ENCODE assay signal across 9 cellular contexts in genomic region chr14:24432259-24433131, GRCh38. TPM values are rescaled to one million over a fixed set of nuclear protein-coding genes. Genes with fewer than 3 reads are reported as not detected.
DNase-seq lines count a peak whose midpoint lies in the region; ATAC-seq, FAIRE-seq and TF ChIP-seq lines count a peak whose summit lies in the region.
"Had no signal": no experiment of that assay in that cellular context is flagged by ENCODE, and none has a peak within 500 bp of the region (broad histone marks: within the 10 kb centered on the region; RNA-seq: fewer than 3 reads in every experiment).

No MANE protein-coding gene starts in this region.

- FAIRE-seq in kidney (lab: Jason Lieb, UNC): no peak
- FAIRE-seq: endometrium had no signal

- H4K20me1 ChIP-seq in PC-3 (ENCODE audit: low read length): no peaks in the 10 kb centered on the region

- no peaks in the 10 kb centered on the region for H3F3A ChIP-seq in PC-3 (ENCODE audit: low read length, unreplicated experiment)

- peaks cover 61% of the 10 kb centered on the region for H3K36me3 Mint-ChIP-seq in Calu3 (ENCODE audit: insufficient read depth, unreplicated experiment)
- peaks cover 50% of the 10 kb centered on the region for H3K36me3 Mint-ChIP-seq in T-helper 2 cell treated with Interferon-gamma antibody and Interleukin-4, amounts not matched to agents 5 μg/mL and 100 μg/mL, for 36 hours (ENCODE audit: low read depth)

- no peak overlapping the region for H2AFZ ChIP-seq in PC-3 (ENCODE audit: low read length)

- intact Hi-C loops in Calu3 (cut with micrococcal nuclease; ENCODE audit: unreplicated experiment): no loop called here
- intact Hi-C loops in PC-3 (cut with micrococcal nuclease): no loop called here
- intact Hi-C loops in sigmoid colon (cut with DNase I): loop anchor here (1.0 to 10.0 kb wide), 3 partner anchors 99 to 1588 kb away; partner anchors contain the start of genes EMC9, PSME2 and RNF31
- intact Hi-C loops in kidney (cut with DNase I): no loop called here

- CTCF ChIA-PET in Calu3 (lab: Charles Lee): interaction anchor here (0.8 to 3.0 kb wide), 19 partner anchors 10 to 190 kb away, joined by 3 to 53 read pairs (median 6); partner anchors contain the start of genes CIDEB, RIPK3, SDR39U1 and TINF2
- CTCF ChIA-PET in PC-3 (lab: Charles Lee): interaction anchor here (0.6 to 3.5 kb wide), 10 partner anchors 9 to 190 kb away, joined by 3 to 51 read pairs (median 5); partner anchors contain the start of gene TINF2

- H3K4me2 ChIP-seq in PC-3 (ENCODE audit: low read length): peak overlapping the region; percentile 100

- H3K4me3 ChIP-seq in PC-3 (ENCODE audit: low read length): peak overlapping the region; percentile 98
- peak overlapping the region; percentile 89 for H3K4me3 ChIP-seq in fibroblast of mammary gland (ENCODE audit: control insufficient read depth, low read depth, low read length)
- peak overlapping the region in 2 of 4 donors; percentile 75 to 87 for H3K4me3 ChIP-seq in sigmoid colon
- H3K4me3 ChIP-seq in kidney (ENCODE audit: low read length in 2 of 2): no peak overlapping the region

- H3K27ac Mint-ChIP-seq in Calu3 (ENCODE audit: unreplicated experiment): peak overlapping the region; percentile 28
- H3K27ac Mint-ChIP-seq in T-helper 2 cell treated with Interferon-gamma antibody and Interleukin-4, amounts not matched to agents 5 μg/mL and 100 μg/mL, for 36 hours: no peak overlapping the region

- H3K9me3 Mint-ChIP-seq in Calu3 (ENCODE audit: low read depth, unreplicated experiment): no peaks in the 10 kb centered on the region
- H3K9me3 Mint-ChIP-seq in T-helper 2 cell treated with Interferon-gamma antibody and Interleukin-4, amounts not matched to agents 5 μg/mL and 100 μg/mL, for 36 hours: no peaks in the 10 kb centered on the region

- POLR2A ChIA-PET in PC-3 (lab: Charles Lee; ENCODE audit: unreplicated experiment): interaction anchor here (1.8 kb wide), 1 partner anchor 66 kb away, joined by 45 read pairs; no protein-coding TSS in a partner anchor

- DNase-seq in Calu3 (no peak), PC-3 (no peak), fibroblast of mammary gland (ENCODE audit: low read depth) (no peak), sigmoid colon (peak; percentile 66), LoVo (ENCODE audit: low spot score) (no peak), kidney (no peak), NCI-H2107 treated with DMSO at 0.1 percent for 48 hours (lab: John Stamatoyannopoulos, UW; ENCODE audit: unreplicated experiment) (no peak)
- DNase-seq in T-helper 2 cell treated with Interferon-gamma antibody and Interleukin-4, amounts not matched to agents 5 μg/mL and 100 μg/mL, for 36 hours (ENCODE audit: low spot score): no peak

- TF ChIP-seq CTCF in Calu3 (IDR thresholded peaks at IDR 0.05; ENCODE audit: unreplicated experiment) (no peak), PC-3 (conservative IDR thresholded peaks at IDR 0.05; ENCODE audit: low read depth, low read length) (no peak), fibroblast of mammary gland (conservative IDR thresholded peaks at IDR 0.05; ENCODE audit: control insufficient read depth, insufficient read depth, low read depth, low read length) (no peak), sigmoid colon (IDR thresholded peaks at IDR 0.05) (no peak), kidney (IDR thresholded peaks at IDR 0.05; ENCODE audit: borderline replicate concordance, extremely low read depth, insufficient read depth) (no peak)

- H3K27me3 ChIP-seq in PC-3 (ENCODE audit: low read length): no peaks in the 10 kb centered on the region
- no peaks in the 10 kb centered on the region for H3K27me3 ChIP-seq in sigmoid colon

- no peak for TF ChIP-seq EP300 in sigmoid colon (IDR thresholded peaks at IDR 0.05)

- no peak for TF ChIP-seq POLR2A in sigmoid colon (IDR thresholded peaks at IDR 0.05)

- H3K9ac ChIP-seq in PC-3 (ENCODE audit: low read length) (0 out of 2 replicates have a peak overlapping the region, but pooled peaks have one; percentile 14), kidney (ENCODE audit: low read length in 2 of 2) (no peak overlapping the region)

- no TSS peak for BruUV-seq in Calu3 (replicated peaks; lab: Mats Ljungman, UMichigan)
- BruUV-seq in PC-3 (replicated peaks; lab: Mats Ljungman, UMichigan): no TSS peak

- 83 to 87% methylated on average over 24 of the region's 24 CpGs for WGBS in sigmoid colon, 2 donors

- peak overlapping the region; percentile 69 for H3K4me3 Mint-ChIP-seq in Calu3 (ENCODE audit: low read depth, unreplicated experiment)
- H3K4me3 Mint-ChIP-seq in T-helper 2 cell treated with Interferon-gamma antibody and Interleukin-4, amounts not matched to agents 5 μg/mL and 100 μg/mL, for 36 hours: no peak overlapping the region

- no peaks in the 10 kb centered on the region for H3K27me3 Mint-ChIP-seq in Calu3 (ENCODE audit: unreplicated experiment)
- no peaks in the 10 kb centered on the region for H3K27me3 Mint-ChIP-seq in T-helper 2 cell treated with Interferon-gamma antibody and Interleukin-4, amounts not matched to agents 5 μg/mL and 100 μg/mL, for 36 hours (ENCODE audit: low read depth)

- H3K9me2 ChIP-seq in PC-3 (replicated peaks; ENCODE audit: low read length): no peaks in the 10 kb centered on the region

- H3K27ac ChIP-seq in PC-3 (ENCODE audit: low read length) (peak overlapping the region; percentile 4; the same call in 1 of the 2 replicates), sigmoid colon (peak overlapping the region in 3 of 4 donors; percentile 95 to 96 (median 95)), kidney (ENCODE audit: low read depth in 2 of 2, low read length in 2 of 2) (no peak overlapping the region)

- no peak for ATAC-seq in PC-3

- H3K4me1 ChIP-seq in PC-3 (ENCODE audit: insufficient read depth, low read length): peaks cover 44% of the 10 kb centered on the region
- peaks cover 0 to 54% (median 49%) of the 10 kb centered on the region in 4 donors for H3K4me1 ChIP-seq in sigmoid colon
- H3K4me1 ChIP-seq in kidney (ENCODE audit: control insufficient read depth in 1 of 2, insufficient read depth in 1 of 2, low read depth in 1 of 2, low read length in 2 of 2): peaks cover 13 to 25% of the 10 kb centered on the region in 2 donors

- peaks cover 21% of the 10 kb centered on the region for H3K4me1 Mint-ChIP-seq in Calu3 (ENCODE audit: low read depth, unreplicated experiment)
- H3K4me1 Mint-ChIP-seq in T-helper 2 cell treated with Interferon-gamma antibody and Interleukin-4, amounts not matched to agents 5 μg/mL and 100 μg/mL, for 36 hours (ENCODE audit: low read depth): peaks cover 39% of the 10 kb centered on the region

- H3K36me3 ChIP-seq in PC-3 (ENCODE audit: low read depth, low read length) (peaks cover 16% of the 10 kb centered on the region), sigmoid colon (peaks cover 6 to 53% (median 27%) of the 10 kb centered on the region in 4 donors), kidney (ENCODE audit: control insufficient read depth in 1 of 2, insufficient read depth in 2 of 2, low read length in 2 of 2) (peaks cover 18 to 21% of the 10 kb centered on the region in 2 donors)

- H3K79me2 ChIP-seq in PC-3 (ENCODE audit: low read length): peaks cover 22% of the 10 kb centered on the region

- H3K9me3 ChIP-seq in PC-3 (ENCODE audit: low read length) (no peaks in the 10 kb centered on the region), sigmoid colon (no peaks in the 10 kb centered on the region), kidney (ENCODE audit: control insufficient read depth in 1 of 2, low read length in 2 of 2) (no peaks in the 10 kb centered on the region)

RNA-seq across cellular contexts. Expression of gene KHNYN, which starts 2.7 kb away (rescaled TPM):
- total RNA-seq in Calu3 (2022) (47.6 and 54.6 TPM in 2 replicates), PC-3 (2014; rRNA removed) (50.9 and 51.6 TPM in 2 replicates), sigmoid colon (10 to 100 TPM; 44.6 to 60.8 (median 50.6) TPM), kidney (53.9 TPM)
- polyA plus RNA-seq in sigmoid colon (10 to 100 TPM; 16.2 to 64.6 (median 36.1) TPM), kidney (ENCODE audit: insufficient read depth, low read depth, low replicate concordance) (9.7 TPM)

RNA-seq across cellular contexts. Expression of gene CBLN3, which starts 3.0 kb away (rescaled TPM):
- total RNA-seq in Calu3 (2022) (0.99 and 1.7 TPM in 2 replicates), PC-3 (2014; rRNA removed) (2.9 and 3.4 TPM in 2 replicates), sigmoid colon (1 to 10 TPM; 1.4 to 8.9 (median 2.1) TPM), kidney (1.3 TPM)
- polyA plus RNA-seq in sigmoid colon (1 to 10 TPM in 2 of 3 donors, under 1 TPM in 1; 0.46 to 3.6 (median 1.2) TPM), kidney (ENCODE audit: insufficient read depth, low read depth, low replicate concordance) (2.6 TPM)

RNA-seq across cellular contexts. Expression of gene SDR39U1, which starts 10.1 kb away (rescaled TPM):
- total RNA-seq in Calu3 (2022) (43.7 and 59.0 TPM in 2 replicates), PC-3 (2014; rRNA removed) (24.7 and 29.8 TPM in 2 replicates), sigmoid colon (10 to 100 TPM; 30.3 to 45.4 (median 33.9) TPM), kidney (62.3 TPM)
- polyA plus RNA-seq in sigmoid colon (10 to 100 TPM; 35.4 to 57.3 (median 39.1) TPM), kidney (ENCODE audit: insufficient read depth, low read depth, low replicate concordance) (97.8 TPM)

RNA-seq across cellular contexts. Expression of gene NYNRIN, which starts 33.7 kb away (rescaled TPM):
- total RNA-seq in Calu3 (2022) (7.5 and 8.4 TPM in 2 replicates), PC-3 (2014; rRNA removed) (2.7 and 3.1 TPM in 2 replicates), sigmoid colon (10 to 100 TPM in 1 of 4 donors, 1 to 10 TPM in 3; 6.8 to 17.4 (median 7.0) TPM), kidney (12.1 TPM)
- polyA plus RNA-seq in sigmoid colon (1 to 10 TPM in 1 of 3 donors, under 1 TPM in 2; 0.60 to 6.5 (median 0.92) TPM), kidney (ENCODE audit: insufficient read depth, low read depth, low replicate concordance) (4.4 TPM)

Comparison
In these comparisons a context has a peak if more than half of its experiments do, and no peak if none do; other contexts are left out.
1. H3K27ac ChIP-seq: peak in PC-3 (single experiment) and sigmoid colon (3 of 4); none in kidney (0 of 2).
2. H3K4me3 ChIP-seq: peak in PC-3 (single experiment) and fibroblast of mammary gland (single experiment); none in kidney (0 of 2).